ENCODE assay signal across 1 cellular context in the genomic region with DNA sequence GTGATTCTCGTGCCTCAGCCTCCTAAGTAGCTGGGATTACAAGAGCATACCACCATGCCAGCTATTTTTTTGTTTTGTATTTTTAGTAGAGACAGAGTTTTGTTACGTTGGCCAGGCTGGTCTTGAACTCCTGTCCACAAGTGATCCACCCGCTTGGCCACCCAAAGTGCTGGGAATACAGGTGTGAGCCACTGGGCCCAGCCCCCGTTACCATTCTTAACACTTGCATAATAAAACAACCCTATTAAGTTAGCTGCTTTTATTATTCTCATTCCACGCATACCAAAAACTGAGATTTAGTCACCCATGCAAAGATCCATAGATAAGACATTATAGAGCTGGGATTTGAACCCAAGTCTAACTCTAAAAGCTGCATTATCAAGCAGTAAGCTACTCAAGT.
TF ChIP-seq lines count a peak whose summit lies in the region.

No MANE protein-coding gene starts in this region.

TF ChIP-seq in WTC11, 78 proteins besides CTCF, POLR2A, EP300 and RAD21 (continued from another document):
- TF ChIP-seq, protein P1, sequence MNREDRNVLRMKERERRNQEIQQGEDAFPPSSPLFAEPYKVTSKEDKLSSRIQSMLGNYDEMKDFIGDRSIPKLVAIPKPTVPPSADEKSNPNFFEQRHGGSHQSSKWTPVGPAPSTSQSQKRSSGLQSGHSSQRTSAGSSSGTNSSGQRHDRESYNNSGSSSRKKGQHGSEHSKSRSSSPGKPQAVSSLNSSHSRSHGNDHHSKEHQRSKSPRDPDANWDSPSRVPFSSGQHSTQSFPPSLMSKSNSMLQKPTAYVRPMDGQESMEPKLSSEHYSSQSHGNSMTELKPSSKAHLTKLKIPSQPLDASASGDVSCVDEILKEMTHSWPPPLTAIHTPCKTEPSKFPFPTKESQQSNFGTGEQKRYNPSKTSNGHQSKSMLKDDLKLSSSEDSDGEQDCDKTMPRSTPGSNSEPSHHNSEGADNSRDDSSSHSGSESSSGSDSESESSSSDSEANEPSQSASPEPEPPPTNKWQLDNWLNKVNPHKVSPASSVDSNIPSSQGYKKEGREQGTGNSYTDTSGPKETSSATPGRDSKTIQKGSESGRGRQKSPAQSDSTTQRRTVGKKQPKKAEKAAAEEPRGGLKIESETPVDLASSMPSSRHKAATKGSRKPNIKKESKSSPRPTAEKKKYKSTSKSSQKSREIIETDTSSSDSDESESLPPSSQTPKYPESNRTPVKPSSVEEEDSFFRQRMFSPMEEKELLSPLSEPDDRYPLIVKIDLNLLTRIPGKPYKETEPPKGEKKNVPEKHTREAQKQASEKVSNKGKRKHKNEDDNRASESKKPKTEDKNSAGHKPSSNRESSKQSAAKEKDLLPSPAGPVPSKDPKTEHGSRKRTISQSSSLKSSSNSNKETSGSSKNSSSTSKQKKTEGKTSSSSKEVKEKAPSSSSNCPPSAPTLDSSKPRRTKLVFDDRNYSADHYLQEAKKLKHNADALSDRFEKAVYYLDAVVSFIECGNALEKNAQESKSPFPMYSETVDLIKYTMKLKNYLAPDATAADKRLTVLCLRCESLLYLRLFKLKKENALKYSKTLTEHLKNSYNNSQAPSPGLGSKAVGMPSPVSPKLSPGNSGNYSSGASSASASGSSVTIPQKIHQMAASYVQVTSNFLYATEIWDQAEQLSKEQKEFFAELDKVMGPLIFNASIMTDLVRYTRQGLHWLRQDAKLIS (CRISPR knock-in tag; IDR thresholded peaks at IDR 0.05; ENCODE audit: borderline replicate concordance): no peak
- TF ChIP-seq, protein P2, sequence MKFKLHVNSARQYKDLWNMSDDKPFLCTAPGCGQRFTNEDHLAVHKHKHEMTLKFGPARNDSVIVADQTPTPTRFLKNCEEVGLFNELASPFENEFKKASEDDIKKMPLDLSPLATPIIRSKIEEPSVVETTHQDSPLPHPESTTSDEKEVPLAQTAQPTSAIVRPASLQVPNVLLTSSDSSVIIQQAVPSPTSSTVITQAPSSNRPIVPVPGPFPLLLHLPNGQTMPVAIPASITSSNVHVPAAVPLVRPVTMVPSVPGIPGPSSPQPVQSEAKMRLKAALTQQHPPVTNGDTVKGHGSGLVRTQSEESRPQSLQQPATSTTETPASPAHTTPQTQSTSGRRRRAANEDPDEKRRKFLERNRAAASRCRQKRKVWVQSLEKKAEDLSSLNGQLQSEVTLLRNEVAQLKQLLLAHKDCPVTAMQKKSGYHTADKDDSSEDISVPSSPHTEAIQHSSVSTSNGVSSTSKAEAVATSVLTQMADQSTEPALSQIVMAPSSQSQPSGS (CRISPR knock-in tag; IDR thresholded peaks at IDR 0.05; ENCODE audit: borderline replicate concordance, low read depth): no peak
- TF ChIP-seq, protein P3, sequence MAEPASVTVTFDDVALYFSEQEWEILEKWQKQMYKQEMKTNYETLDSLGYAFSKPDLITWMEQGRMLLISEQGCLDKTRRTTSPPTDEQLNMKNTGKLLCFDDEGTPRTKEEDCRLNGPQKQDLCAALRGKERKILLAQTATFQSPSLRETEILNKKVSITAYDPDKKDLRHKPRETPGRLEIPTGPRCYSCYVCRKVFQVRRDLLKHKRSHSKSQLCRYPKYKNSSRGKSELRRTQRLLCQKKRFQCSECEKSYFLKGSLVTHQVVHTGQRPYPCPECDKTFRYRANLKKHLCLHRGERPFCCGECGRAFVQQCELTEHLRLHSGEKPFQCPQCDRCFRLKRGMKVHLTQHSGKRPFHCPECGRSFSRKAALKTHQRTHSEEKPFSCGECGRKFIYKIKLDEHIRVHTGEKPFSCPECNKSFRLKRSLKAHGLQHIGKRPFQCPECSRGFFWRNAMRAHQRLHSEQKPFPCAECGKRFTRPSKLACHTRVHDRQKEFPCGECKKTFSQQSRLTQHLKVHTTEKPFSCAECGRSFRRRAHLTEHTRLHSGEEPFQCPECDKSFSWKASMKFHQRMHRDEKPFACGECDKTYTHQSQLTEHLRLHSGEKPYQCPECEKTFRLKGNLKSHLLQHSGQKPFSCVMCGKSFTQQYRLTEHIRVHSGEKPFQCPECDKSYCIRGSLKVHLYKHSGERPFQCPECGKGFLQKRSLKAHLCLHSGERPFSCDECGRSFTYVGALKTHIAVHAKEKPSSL (CRISPR knock-in tag; conservative IDR thresholded peaks at IDR 0.05): no peak
- TF ChIP-seq ZNF121 (CRISPR knock-in tag; IDR thresholded peaks at IDR 0.05): no peak
- TF ChIP-seq, protein P4, sequence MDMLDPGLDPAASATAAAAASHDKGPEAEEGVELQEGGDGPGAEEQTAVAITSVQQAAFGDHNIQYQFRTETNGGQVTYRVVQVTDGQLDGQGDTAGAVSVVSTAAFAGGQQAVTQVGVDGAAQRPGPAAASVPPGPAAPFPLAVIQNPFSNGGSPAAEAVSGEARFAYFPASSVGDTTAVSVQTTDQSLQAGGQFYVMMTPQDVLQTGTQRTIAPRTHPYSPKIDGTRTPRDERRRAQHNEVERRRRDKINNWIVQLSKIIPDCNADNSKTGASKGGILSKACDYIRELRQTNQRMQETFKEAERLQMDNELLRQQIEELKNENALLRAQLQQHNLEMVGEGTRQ (CRISPR knock-in tag; IDR thresholded peaks at IDR 0.05): no peak
- TF ChIP-seq ETV6 (CRISPR knock-in tag; IDR thresholded peaks at IDR 0.05): no peak
- no peak for TF ChIP-seq IRF1 (CRISPR knock-in tag; IDR thresholded peaks at IDR 0.05)
